Comparison of ENCODE assay signal across 18 cellular contexts in the genomic region with DNA sequence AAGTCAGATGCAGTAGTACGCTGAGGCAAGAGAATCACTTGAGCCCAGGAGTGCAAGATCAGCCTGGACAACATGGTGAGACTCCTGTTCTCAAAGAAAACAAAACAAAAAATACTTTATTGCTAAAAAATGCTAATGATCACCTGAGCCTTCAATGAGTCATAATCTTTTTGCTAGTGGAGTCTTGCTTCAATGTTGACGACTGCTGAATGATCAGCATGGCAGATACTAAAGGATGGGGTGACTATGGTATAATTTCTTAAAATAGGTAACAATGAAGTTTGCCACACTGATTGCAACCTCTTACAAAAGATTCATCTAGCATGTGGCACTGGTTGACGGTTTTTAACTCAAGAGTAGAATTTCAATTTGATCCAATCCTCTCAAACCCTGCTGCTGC. TPM values are rescaled to one million over a fixed set of nuclear protein-coding genes. Genes with fewer than 3 reads are reported as not detected.
"Had no signal": no experiment of that assay in that cellular context is flagged by ENCODE, and none has a peak within 500 bp of the region (broad histone marks: within the 10 kb centered on the region; RNA-seq: fewer than 3 reads in every experiment).

No MANE protein-coding gene starts in this region.

- H3K27ac Mint-ChIP-seq: natural killer cell; stimulated activated memory B cell treated with anti-CD40 and anti-IgM and Interleukin-4, amounts not matched to agents 10 μg/mL and 1 μg/mL and 100 μg/mL, for 72 hours; stimulated activated naive CD8-positive, alpha-beta T cell treated with anti-CD3 and anti-CD28 coated beads, Interleukin-15, Interleukin-2, amounts not matched to agents 100 ng/mL and 50 ng/mL, for 24 hours had no signal

- H3K9me3 ChIP-seq: spleen, tibial artery, upper lobe of right lung, vagina had no signal

- H3K27me3 Mint-ChIP-seq: stimulated activated memory B cell treated with anti-CD40 and anti-IgM and Interleukin-4, amounts not matched to agents 10 μg/mL and 1 μg/mL and 100 μg/mL, for 72 hours; stimulated activated naive CD8-positive, alpha-beta T cell treated with anti-CD3 and anti-CD28 coated beads, Interleukin-15, Interleukin-2, amounts not matched to agents 100 ng/mL and 50 ng/mL, for 24 hours had no signal

- H3K4me1 ChIP-seq: tibial artery, upper lobe of right lung, vagina had no signal

- H3K9me3 Mint-ChIP-seq: natural killer cell; neural crest cell; stimulated activated memory B cell treated with anti-CD40 and anti-IgM and Interleukin-4, amounts not matched to agents 10 μg/mL and 1 μg/mL and 100 μg/mL, for 72 hours; stimulated activated naive CD8-positive, alpha-beta T cell treated with anti-CD3 and anti-CD28 coated beads, Interleukin-15, Interleukin-2, amounts not matched to agents 100 ng/mL and 50 ng/mL, for 24 hours had no signal

- H3K27ac ChIP-seq: coronary artery, hepatocyte, spleen, tibial artery, upper lobe of right lung, vagina had no signal

- H3K4me2 ChIP-seq: hepatocyte had no signal

- DNase-seq: effector CD4-positive, alpha-beta T cell; foreskin melanocyte; kidney glomerular epithelial cell; natural killer cell; posterior cingulate gyrus; spleen; stimulated activated CD4-positive, alpha-beta T cell treated with anti-CD3 and anti-CD28 coated beads, Interleukin-15, amount 100 ng/mL, for 24 hours; stimulated activated CD4-positive, alpha-beta T cell treated with anti-CD3 and anti-CD28 coated beads, Interleukin-1b, Interleukin-23, amount 100 ng/mL, for 48 hours; stimulated activated CD4-positive, alpha-beta T cell treated with anti-CD3 and anti-CD28 coated beads, Interleukin-4, amount 100 ng/mL, for 24 hours; tibial artery; upper lobe of right lung had no signal

- H3K27me3 ChIP-seq: hepatocyte, spleen, tibial artery, upper lobe of right lung, vagina had no signal

- ATAC-seq: natural killer cell; sciatic nerve; stimulated activated memory B cell treated with anti-CD40 and anti-IgM and Interleukin-4, amounts not matched to agents 10 μg/mL and 1 μg/mL and 100 μg/mL, for 72 hours; upper lobe of right lung had no signal

- H3K4me3 ChIP-seq: coronary artery, hepatocyte, spleen, tibial artery, upper lobe of right lung, vagina had no signal

- H2AFZ ChIP-seq: hepatocyte had no signal

- H3K4me3 Mint-ChIP-seq: natural killer cell; neural crest cell; stimulated activated memory B cell treated with anti-CD40 and anti-IgM and Interleukin-4, amounts not matched to agents 10 μg/mL and 1 μg/mL and 100 μg/mL, for 72 hours; stimulated activated naive CD8-positive, alpha-beta T cell treated with anti-CD3 and anti-CD28 coated beads, Interleukin-15, Interleukin-2, amounts not matched to agents 100 ng/mL and 50 ng/mL, for 24 hours had no signal

- H3K4me1 Mint-ChIP-seq: neural crest cell had no signal

RNA-seq across cellular contexts. Expression of gene NANOS1, which starts 22.3 kb away (rescaled TPM):
- total RNA-seq: vagina had no signal
